Comparison of ENCODE assay signal across 9 cellular contexts in the genomic region with DNA sequence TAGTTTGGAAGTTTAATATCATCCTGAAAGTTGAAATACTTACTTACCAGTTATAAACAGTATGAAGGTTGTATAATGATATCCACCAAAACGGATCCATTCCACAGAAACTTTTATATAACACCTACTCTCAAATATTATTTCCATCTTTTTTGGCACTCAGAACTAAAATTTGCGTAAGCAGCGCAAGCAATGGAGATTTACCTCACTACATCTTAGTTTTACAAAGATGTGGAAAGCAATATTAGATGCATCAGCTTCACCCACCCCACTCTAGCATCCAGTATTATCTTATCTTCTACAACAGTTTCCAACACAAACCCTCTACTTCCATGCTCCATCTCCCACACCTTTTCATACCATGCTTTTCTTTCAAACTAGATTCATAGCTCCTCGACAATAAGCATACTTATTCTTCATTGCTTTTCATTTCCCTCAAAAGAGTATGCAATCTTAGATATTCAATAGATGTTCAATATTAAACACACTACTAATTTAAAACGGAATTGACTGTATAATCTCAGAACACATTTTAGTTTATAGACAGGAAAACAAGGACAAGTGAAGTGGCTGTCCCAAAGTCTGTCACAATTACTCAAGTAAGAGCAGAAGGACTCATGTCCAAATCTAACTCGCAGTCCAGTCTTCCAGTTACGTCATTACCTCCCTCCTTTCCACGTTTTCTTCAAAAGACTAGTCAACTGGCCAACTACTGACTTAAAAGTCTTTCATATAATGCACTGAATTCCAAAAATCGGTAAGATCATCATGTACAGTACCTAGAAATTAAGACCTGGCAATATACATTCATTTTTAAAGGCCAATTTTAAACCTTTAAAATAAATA. TPM values are rescaled to one million over a fixed set of nuclear protein-coding genes. Genes with fewer than 3 reads are reported as not detected.
DNase-seq lines count a peak whose midpoint lies in the region; TF ChIP-seq lines count a peak whose summit lies in the region.
"Had no signal": no experiment of that assay in that cellular context is flagged by ENCODE, and none has a peak within 500 bp of the region (broad histone marks: within the 10 kb centered on the region; RNA-seq: fewer than 3 reads in every experiment).

No MANE protein-coding gene starts in this region.

- no peaks in the 10 kb centered on the region for H3K27me3 ChIP-seq in OCI-LY1 (ENCODE audit: insufficient read depth, low read length)
- H3K27me3 ChIP-seq in parathyroid adenoma (ENCODE audit: control insufficient read depth, insufficient read depth, low read length): no peaks in the 10 kb centered on the region

- peaks cover 72% of the 10 kb centered on the region for H3K79me2 ChIP-seq in OCI-LY1 (ENCODE audit: insufficient read depth, low read length)
- peaks cover 60% of the 10 kb centered on the region for H3K79me2 ChIP-seq in parathyroid adenoma

- intact Hi-C loops in head of caudate nucleus (cut with DNase I): loop anchor here (5.0 kb wide), 1 partner anchor 46 kb away; the partner anchor contains the start of gene SKP1

- H3K4me3 ChIP-seq in OCI-LY1 (ENCODE audit: low read depth, low read length, poor library complexity, severe bottlenecking) (peak overlapping the region; percentile 98), parathyroid adenoma (ENCODE audit: low read depth, low read length) (peak overlapping the region; percentile 90)

- H3K9me2 ChIP-seq in OCI-LY1 (ENCODE audit: low read depth, low read length): no peaks in the 10 kb centered on the region

- peaks cover 9% of the 10 kb centered on the region for H3K36me3 Mint-ChIP-seq in endothelial cell (ENCODE audit: low read depth, unreplicated experiment)

- TF ChIP-seq CTCF in OCI-LY1 (IDR thresholded peaks at IDR 0.05; ENCODE audit: low read length) (no peak), endothelial cell (IDR thresholded peaks at IDR 0.05; ENCODE audit: unreplicated experiment) (no peak), parathyroid adenoma (IDR thresholded peaks at IDR 0.05) (no peak)

- H4K20me1 ChIP-seq in OCI-LY1 (ENCODE audit: insufficient read depth, low read length): no peaks in the 10 kb centered on the region

- H3F3A ChIP-seq in OCI-LY1 (ENCODE audit: insufficient read depth, low read length): no peaks in the 10 kb centered on the region

- H3K27ac Mint-ChIP-seq in endothelial cell (ENCODE audit: unreplicated experiment): peak overlapping the region; percentile 50

- H3K27ac ChIP-seq in OCI-LY1 (ENCODE audit: low read depth, low read length, poor library complexity, severe bottlenecking) (no peak overlapping the region), parathyroid adenoma (peak overlapping the region; percentile 99)

- peak overlapping the region; percentile 99; the same call in 1 of the 2 replicates for H3K9ac ChIP-seq in ES-I3 (ENCODE audit: low read depth, low read length)
- H3K9ac ChIP-seq in OCI-LY1 (ENCODE audit: low read length): peak overlapping the region; percentile 100
- H3K9ac ChIP-seq in parathyroid adenoma: no peak overlapping the region

- peaks cover 9% of the 10 kb centered on the region for H3K27me3 Mint-ChIP-seq in endothelial cell (ENCODE audit: unreplicated experiment)

- H3K36me3 ChIP-seq in ES-I3 (ENCODE audit: insufficient read depth, low read length) (0 out of 2 replicates have a peak, but pooled peaks cover 4% of the 10 kb centered on the region), OCI-LY1 (ENCODE audit: insufficient read depth, low read length) (peaks cover 46% of the 10 kb centered on the region), parathyroid adenoma (ENCODE audit: control insufficient read depth, insufficient read depth, low read length) (no peaks in the 10 kb centered on the region)

- DNase-seq in endothelial cell (ENCODE audit: low spot score) (no peak), globus pallidus (ENCODE audit: low spot score) (no peak), NCI-H1436 (lab: John Stamatoyannopoulos, UW) (no peak), head of caudate nucleus (no peak), DMS79 (lab: John Stamatoyannopoulos, UW) (no peak)
- DNase-seq: NCI-H446 treated with DMSO at 0.1 percent for 48 hours had no signal

- H3K4me1 Mint-ChIP-seq in endothelial cell (ENCODE audit: unreplicated experiment): peaks cover 37% of the 10 kb centered on the region

- H3K9me3 ChIP-seq in ES-I3 (ENCODE audit: control insufficient read depth, insufficient read depth, low read length) (no peaks in the 10 kb centered on the region), OCI-LY1 (ENCODE audit: low read length) (no peaks in the 10 kb centered on the region), parathyroid adenoma (ENCODE audit: control insufficient read depth, low read length) (no peaks in the 10 kb centered on the region)

- H3K9me3 Mint-ChIP-seq in endothelial cell (ENCODE audit: unreplicated experiment): no peaks in the 10 kb centered on the region

- H3K4me1 ChIP-seq in ES-I3 (ENCODE audit: insufficient read depth, low read length) (no peaks in the 10 kb centered on the region), OCI-LY1 (ENCODE audit: insufficient read depth, low read length, severe bottlenecking) (peaks cover 64% of the 10 kb centered on the region), parathyroid adenoma (peaks cover 41% of the 10 kb centered on the region)

- no peak overlapping the region for H2AFZ ChIP-seq in OCI-LY1 (ENCODE audit: low read length)
- no peak overlapping the region for H2AFZ ChIP-seq in parathyroid adenoma

- H3K4me2 ChIP-seq in OCI-LY1 (ENCODE audit: low read length) (peak overlapping the region; percentile 83), parathyroid adenoma (ENCODE audit: low read length) (peak overlapping the region; percentile 79)

- H3K4me3 Mint-ChIP-seq in endothelial cell (ENCODE audit: unreplicated experiment): peak overlapping the region; percentile 97

RNA-seq across cellular contexts. Expression of gene PPP2CA, which starts 2.2 kb away (rescaled TPM):
- total RNA-seq in endothelial cell (ENCODE audit: unreplicated experiment): 146 TPM

RNA-seq across cellular contexts. Expression of gene SKP1, which starts 46.9 kb away (rescaled TPM):
- 471 TPM for total RNA-seq in endothelial cell (ENCODE audit: unreplicated experiment)
